ENCODE assay signal across 15 cellular contexts in the genomic region with DNA sequence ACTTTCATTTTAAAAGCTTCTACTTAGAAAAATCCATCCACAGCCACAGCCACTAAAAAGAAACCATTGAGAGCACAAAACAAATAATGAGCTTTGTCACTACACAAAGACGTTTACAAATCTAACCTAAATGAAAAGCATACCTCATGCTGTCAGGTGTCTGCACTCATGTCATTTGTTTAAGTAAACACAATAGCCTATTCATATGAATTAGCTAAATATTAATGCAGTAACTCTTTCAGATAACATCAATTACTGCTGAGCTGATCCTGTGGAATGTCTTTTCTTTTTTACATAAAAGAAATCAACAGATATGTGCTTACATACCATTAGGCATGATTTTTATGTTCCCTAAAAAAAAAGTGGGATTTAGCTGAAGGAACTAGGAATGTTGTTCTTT. TPM values are rescaled to one million over a fixed set of nuclear protein-coding genes. Genes with fewer than 3 reads are reported as not detected.
DNase-seq lines count a peak whose midpoint lies in the region; ATAC-seq, FAIRE-seq and TF ChIP-seq lines count a peak whose summit lies in the region.
"Had no signal": no experiment of that assay in that cellular context is flagged by ENCODE, and none has a peak within 500 bp of the region (broad histone marks: within the 10 kb centered on the region; RNA-seq: fewer than 3 reads in every experiment).

No MANE protein-coding gene starts in this region.

- peaks cover 71% of the 10 kb centered on the region for H4K20me1 ChIP-seq in neural progenitor cell (ENCODE audit: low read depth)

- peaks cover 25% of the 10 kb centered on the region for H3K4me1 ChIP-seq in neural progenitor cell

- H3K4me3 Mint-ChIP-seq in neural progenitor cell, result no peak overlapping the region
- H3K4me3 Mint-ChIP-seq: activated CD4-positive, alpha-beta T cell treated with anti-CD3 and anti-CD28 coated beads, Interleukin-2, amount 10 ng/mL, durations not matched to agents 7 days and 5 days had no signal

- H3K36me3 Mint-ChIP-seq in neural progenitor cell, result peaks cover 46% of the 10 kb centered on the region

- H3K27me3 Mint-ChIP-seq in neural progenitor cell (ENCODE audit: insufficient read depth, low read depth), result no peaks in the 10 kb centered on the region
- H3K27me3 Mint-ChIP-seq: activated CD4-positive, alpha-beta T cell treated with anti-CD3 and anti-CD28 coated beads, Interleukin-2, amount 10 ng/mL, durations not matched to agents 7 days and 5 days had no signal

- H3K79me2 ChIP-seq in neural progenitor cell (ENCODE audit: low read depth), result peaks cover 97% of the 10 kb centered on the region

- H3F3A ChIP-seq in neural progenitor cell (ENCODE audit: low read depth), result peaks cover 31% of the 10 kb centered on the region

- no peak for ATAC-seq in esophagus mucosa

- H3K4me1 Mint-ChIP-seq in neural progenitor cell, result peaks cover 26% of the 10 kb centered on the region
- H3K4me1 Mint-ChIP-seq: activated CD4-positive, alpha-beta T cell treated with anti-CD3 and anti-CD28 coated beads, Interleukin-2, amount 10 ng/mL, durations not matched to agents 7 days and 5 days had no signal

- H3K9ac ChIP-seq in neural progenitor cell, result no peak overlapping the region

- no peaks in the 10 kb centered on the region for H3K9me3 ChIP-seq in neural progenitor cell (ENCODE audit: low read depth)
- H3K9me3 ChIP-seq: thoracic aorta had no signal

- peaks cover 16% of the 10 kb centered on the region for H3K36me3 ChIP-seq in neural progenitor cell
- H3K36me3 ChIP-seq: thoracic aorta had no signal

- H3K27ac ChIP-seq in caudate nucleus (ENCODE audit: low read depth, low read length), result peak overlapping the region; percentile 71
- peak overlapping the region; percentile 83 for H3K27ac ChIP-seq in neural progenitor cell
- H3K27ac ChIP-seq: thoracic aorta had no signal

- peaks cover 7% of the 10 kb centered on the region for H3K9me3 Mint-ChIP-seq in neural progenitor cell
- H3K9me3 Mint-ChIP-seq: activated CD4-positive, alpha-beta T cell treated with anti-CD3 and anti-CD28 coated beads, Interleukin-2, amount 10 ng/mL, durations not matched to agents 7 days and 5 days had no signal

- no peak overlapping the region for H2AFZ ChIP-seq in neural progenitor cell (replicated peaks)

- TF ChIP-seq CTCF in neural progenitor cell (IDR thresholded peaks at IDR 0.05), result no peak

- no peak for FAIRE-seq in urothelium cell line (lab: Jason Lieb, UNC)

- no peak overlapping the region for H3K4me3 ChIP-seq in neural progenitor cell
- H3K4me3 ChIP-seq: thoracic aorta had no signal

- peak overlapping the region; percentile 31 for H3K4me2 ChIP-seq in neural progenitor cell

- H3K27ac Mint-ChIP-seq in neural progenitor cell, result peak overlapping the region; percentile 42
- H3K27ac Mint-ChIP-seq: activated CD4-positive, alpha-beta T cell treated with anti-CD3 and anti-CD28 coated beads, Interleukin-2, amount 10 ng/mL, durations not matched to agents 7 days and 5 days had no signal

- peak; percentile 79 for DNase-seq in DMS153 (lab: John Stamatoyannopoulos, UW)
- DNase-seq in NCI-H146 treated with DMSO at 0.1 percent for 48 hours (lab: John Stamatoyannopoulos, UW; ENCODE audit: unreplicated experiment), result peak; percentile 77
- DNase-seq in caudate nucleus (lab: John Stamatoyannopoulos, UW), result no peak
- DNase-seq in neural progenitor cell (ENCODE audit: low spot score), result peak; percentile 49
- DNase-seq in iPS-NIHi11 (ENCODE audit: low spot score), result no peak
- no peak for DNase-seq in urothelium cell line (ENCODE audit: low spot score)
- no peak for DNase-seq in middle frontal gyrus (ENCODE audit: extremely low spot score, low spot score)
- DNase-seq: activated CD4-positive, alpha-beta T cell treated with anti-CD3 and anti-CD28 coated beads, Interleukin-2, amount 10 ng/mL, durations not matched to agents 7 days and 5 days; activated T-cell treated with anti-CD3 and anti-CD28 coated beads, Interleukin-2, amount 50 U/mL, for 48 hours; mesendoderm; MM.1S; stimulated activated CD4-positive, alpha-beta T cell treated with anti-CD3 and anti-CD28 coated beads, Interleukin-12 subunit alpha, Interleukin-12 subunit beta, amount 100 ng/mL, for 4 hours; T1000 had no signal

- H3K27me3 ChIP-seq in neural progenitor cell, result no peaks in the 10 kb centered on the region

RNA-seq across cellular contexts. Expression of gene FGFR2, which starts 44.8 kb away (rescaled TPM):
- total RNA-seq in neural progenitor cell (ENCODE audit: low replicate concordance) (76.3 and 99.1 TPM in 2 replicates), esophagus mucosa (27.4 TPM)
- total RNA-seq: activated CD4-positive, alpha-beta T cell treated with anti-CD3 and anti-CD28 coated beads, Interleukin-2, amount 10 ng/mL, durations not matched to agents 7 days and 5 days had no signal

Comparison
In these comparisons a context has a peak if more than half of its experiments do, and no peak if none do; other contexts are left out.
1. DNase-seq: peak in DMS153 (single experiment), NCI-H146 treated with DMSO at 0.1 percent for 48 hours (single experiment) and neural progenitor cell (single experiment); none in caudate nucleus (0 of 61), iPS-NIHi11 (single experiment), urothelium cell line (single experiment) and middle frontal gyrus (single experiment).